Comparison of ENCODE assay signal across 27 cellular contexts in the genomic region with DNA sequence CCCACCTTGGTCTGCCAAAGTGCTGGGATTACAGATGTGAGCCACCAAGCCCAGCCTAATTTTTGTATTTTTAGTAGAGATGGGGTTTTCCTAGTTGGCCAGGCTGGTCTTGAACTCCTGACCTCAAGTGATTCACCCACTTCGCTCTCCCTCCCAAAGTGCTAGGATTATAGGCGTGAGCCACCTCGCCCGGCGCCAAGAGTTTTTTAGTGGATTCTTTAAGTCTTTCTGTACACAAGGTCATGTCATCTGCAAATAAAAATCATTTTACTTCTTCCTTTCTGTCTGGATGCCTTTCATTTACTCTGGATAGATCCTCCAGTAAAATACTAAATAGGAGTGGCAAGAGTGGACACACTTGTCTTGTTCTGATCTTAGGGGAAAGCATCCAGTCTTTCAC.
DNase-seq lines count a peak whose midpoint lies in the region; ATAC-seq and TF ChIP-seq lines count a peak whose summit lies in the region.
"Had no signal": no experiment of that assay in that cellular context is flagged by ENCODE, and none has a peak within 500 bp of the region (broad histone marks: within the 10 kb centered on the region; RNA-seq: fewer than 3 reads in every experiment).

No MANE protein-coding gene starts in this region.

- H3K36me3 ChIP-seq in IMR-90 (ENCODE audit: control insufficient read depth, insufficient read depth, low read length), result peaks cover 39% of the 10 kb centered on the region
- no peaks in the 10 kb centered on the region for H3K36me3 ChIP-seq in mesendoderm (ENCODE audit: control insufficient read depth, insufficient read depth, low read length)
- H3K36me3 ChIP-seq in BE2C, result no peaks in the 10 kb centered on the region

- DNase-seq in EH (ENCODE audit: low read depth), result peak; percentile 48
- DNase-seq in IMR-90, result peak; percentile 27
- DNase-seq in iris pigment epithelial cell (ENCODE audit: low read depth), result peak; percentile 73
- DNase-seq in mesendoderm, result no peak
- DNase-seq in foreskin melanocyte, result no peak
- DNase-seq in BE2C, result no peak
- DNase-seq: activated CD8-positive, alpha-beta T cell treated with anti-CD3 and anti-CD28 coated beads for 36 hours; activated effector memory CD4-positive, alpha-beta T cell treated with Interleukin-2 at 50 U/mL for 16 hours; activated naive CD8-positive, alpha-beta T cell treated with anti-CD3 and anti-CD28 coated beads, Interleukin-2, amount 50 U/mL, for 24 hours; CD4-positive, alpha-beta T cell; H7; heart left ventricle; kidney glomerular epithelial cell; MM.1S; NCI-H1436; NCI-H2081 treated with DMSO at 0.1 percent for 48 hours; NCI-H82; SK-N-SH; stimulated activated CD4-positive, alpha-beta T cell treated with anti-CD3 and anti-CD28 coated beads, Interleukin-4, amount 100 ng/mL, for 4 hours; T-helper 2 cell; upper lobe of right lung had no signal

- TF ChIP-seq CTCF in IMR-90 (conservative IDR thresholded peaks at IDR 0.05; ENCODE audit: low read depth, low read length) (no peak), VCaP (conservative IDR thresholded peaks at IDR 0.05) (no peak), BE2C (IDR thresholded peaks at IDR 0.05; ENCODE audit: low read depth, low read length) (no peak)

- no peak overlapping the region for H4K8ac ChIP-seq in IMR-90 (ENCODE audit: low read depth in 2 of 2, low read length in 2 of 2)
- no peak overlapping the region for H4K8ac ChIP-seq in mesendoderm (ENCODE audit: low read depth, low read length)

- H3K23ac ChIP-seq in IMR-90 (ENCODE audit: low read depth, low read length), result no peak overlapping the region
- no peak overlapping the region for H3K23ac ChIP-seq in mesendoderm (ENCODE audit: low read length)

- no peak overlapping the region for H3K18ac ChIP-seq in IMR-90 (ENCODE audit: low read depth, low read length)
- no peak overlapping the region for H3K18ac ChIP-seq in mesendoderm (ENCODE audit: low read length)

- H3K27ac ChIP-seq in IMR-90 (ENCODE audit: insufficient read depth, low read length), result no peak overlapping the region
- H3K27ac ChIP-seq in VCaP, result peak overlapping the region; percentile 29; the same call in 1 of the 2 replicates
- no peak overlapping the region for H3K27ac ChIP-seq in mesendoderm (ENCODE audit: low read depth, low read length)
- H3K27ac ChIP-seq: heart left ventricle, neural progenitor cell, suprapubic skin, upper lobe of right lung had no signal

- H3K56ac ChIP-seq in IMR-90 (ENCODE audit: extremely low read depth, insufficient read depth, low read length), result no peak overlapping the region
- H3K56ac ChIP-seq in mesendoderm (ENCODE audit: low read length), result no peak overlapping the region

- H2BK15ac ChIP-seq in IMR-90 (ENCODE audit: low read depth, low read length) (no peak overlapping the region), mesendoderm (replicated peaks; ENCODE audit: low read depth) (no peak overlapping the region)

- no peak overlapping the region for H2AFZ ChIP-seq in IMR-90 (replicated peaks; ENCODE audit: low read length, poor library complexity)
- H2AFZ ChIP-seq: neural progenitor cell had no signal

- H3K9ac ChIP-seq in IMR-90 (ENCODE audit: low read depth, low read length) (no peak overlapping the region), mesendoderm (ENCODE audit: low read length) (no peak overlapping the region)
- H3K9ac ChIP-seq: neural progenitor cell, SK-N-SH had no signal

- in situ Hi-C loops in IMR-90 (cut with MboI; ENCODE audit: low sequenced_read_pairs), result no loop called here

- H3K4me2 ChIP-seq in IMR-90 (ENCODE audit: low read depth, low read length), result no peak overlapping the region
- H3K4me2 ChIP-seq in mesendoderm (ENCODE audit: low read length), result no peak overlapping the region
- H3K4me2 ChIP-seq: neural progenitor cell, SK-N-SH had no signal

- no peak for ATAC-seq in IMR-90 (ENCODE audit: low read depth)
- ATAC-seq: activated CD8-positive, alpha-beta T cell treated with anti-CD3 and anti-CD28 coated beads for 36 hours; activated naive CD8-positive, alpha-beta T cell treated with anti-CD3 and anti-CD28 coated beads, Interleukin-2, amount 50 U/mL, for 24 hours; heart left ventricle; sciatic nerve; stimulated activated memory B cell treated with anti-CD40 and anti-IgM and Interleukin-4, amounts not matched to agents 10 μg/mL and 1 μg/mL and 100 μg/mL, for 72 hours; upper lobe of right lung had no signal

- TF ChIP-seq RAD21 in IMR-90 (IDR thresholded peaks at IDR 0.05; ENCODE audit: low read length), result no peak

- no peak overlapping the region for H2AK9ac ChIP-seq in IMR-90 (replicated peaks; ENCODE audit: low read depth, low read length, poor library complexity)

- H2AK5ac ChIP-seq in IMR-90 (ENCODE audit: low read depth, low read length), result no peak overlapping the region
- H2AK5ac ChIP-seq in mesendoderm (ENCODE audit: low read length), result no peak overlapping the region

- H3K4me3 ChIP-seq in IMR-90 (ENCODE audit: insufficient read depth, low read depth, low read length) (no peak overlapping the region), mesendoderm (ENCODE audit: low read length) (no peak overlapping the region), BE2C (ENCODE audit: low read depth, low read length) (no peak overlapping the region)
- H3K4me3 ChIP-seq: heart left ventricle, lung, neural progenitor cell, suprapubic skin, upper lobe of right lung had no signal

- no peak overlapping the region for H3K14ac ChIP-seq in IMR-90 (replicated peaks; ENCODE audit: low read depth, low read length)

- H4K20me1 ChIP-seq in IMR-90 (ENCODE audit: insufficient read depth, low read length), result peaks cover 47% of the 10 kb centered on the region

- intact Hi-C loops in IMR-90 (cut with micrococcal nuclease), result no loop called here

- H2BK120ac ChIP-seq in IMR-90 (ENCODE audit: low read depth, low read length) (no peak overlapping the region), mesendoderm (ENCODE audit: low read depth, low read length) (no peak overlapping the region)

- peaks cover 2% of the 10 kb centered on the region; the same call in 1 of the 2 replicates for H3K4me1 ChIP-seq in IMR-90 (ENCODE audit: control insufficient read depth, insufficient read depth, low read length)
- H3K4me1 ChIP-seq in mesendoderm (ENCODE audit: control insufficient read depth, low read depth, low read length), result no peaks in the 10 kb centered on the region
- no peaks in the 10 kb centered on the region for H3K4me1 ChIP-seq in BE2C
- H3K4me1 ChIP-seq: suprapubic skin, upper lobe of right lung had no signal

- H3K9me3 ChIP-seq in IMR-90 (ENCODE audit: control insufficient read depth, insufficient read depth, low read length) (no peaks in the 10 kb centered on the region), BE2C (no peaks in the 10 kb centered on the region)
- H3K9me3 ChIP-seq: heart left ventricle, SK-N-SH, suprapubic skin, upper lobe of right lung had no signal

- CTCF ChIA-PET in IMR-90 (lab: Yijun Ruan, JAX), result interaction anchor here (1.3 kb wide), 1 partner anchor 15 kb away, joined by 3 read pairs; no protein-coding TSS in a partner anchor

- dilution Hi-C loops in IMR-90 (cut with HindIII; ENCODE audit: low sequenced_read_pairs, unreplicated experiment), result no loop called here

- H3K79me2 ChIP-seq in mesendoderm (ENCODE audit: control insufficient read depth, insufficient read depth, low read length), result peaks cover 5% of the 10 kb centered on the region

- POLR2A ChIA-PET in IMR-90 (lab: Charles Lee; ENCODE audit: unreplicated experiment), result no interaction called here

- TF ChIP-seq POLR2A in IMR-90 (IDR thresholded peaks at IDR 0.05; ENCODE audit: low read depth, low read length), result no peak

- H3K79me1 ChIP-seq in IMR-90 (ENCODE audit: low read depth in 1 of 2, low read length in 2 of 2) (peaks cover 42 to 62% of the 10 kb centered on the region in 2 experiments), mesendoderm (ENCODE audit: low read length) (peaks cover 3% of the 10 kb centered on the region)

- no peak overlapping the region for H2BK20ac ChIP-seq in IMR-90 (ENCODE audit: low read depth, low read length)

- no peak overlapping the region for H2BK5ac ChIP-seq in IMR-90 (ENCODE audit: low read depth, low read length, poor library complexity, severe bottlenecking)
- no peak overlapping the region for H2BK5ac ChIP-seq in mesendoderm (ENCODE audit: low read length)

- H4K91ac ChIP-seq in IMR-90 (ENCODE audit: insufficient read depth, low read depth, low read length), result no peak overlapping the region

- WGBS in IMR-90 (ENCODE audit: extremely low coverage in 2 of 2, insufficient read length in 1 of 2), 2 experiments, result no CpG with 5 or more reads among the region's 5 CpGs
- WGBS in mesendoderm (ENCODE audit: extremely low coverage, insufficient coverage, low lambda C conversion rate), result no CpG with 5 or more reads among the region's 5 CpGs

- no TSS peak for BruUV-seq in IMR-90 (replicated peaks; lab: Mats Ljungman, UMichigan)

- H3K4ac ChIP-seq in IMR-90 (ENCODE audit: low read depth, low read length), result no peak overlapping the region
- no peak overlapping the region for H3K4ac ChIP-seq in mesendoderm (ENCODE audit: low read depth, low read length)

- H3K27me3 ChIP-seq in IMR-90 (ENCODE audit: control insufficient read depth, insufficient read depth, low read length), result no peaks in the 10 kb centered on the region
- H3K27me3 ChIP-seq in mesendoderm (ENCODE audit: insufficient read depth, low read length, poor library complexity), result no peaks in the 10 kb centered on the region
- no peaks in the 10 kb centered on the region for H3K27me3 ChIP-seq in BE2C
- H3K27me3 ChIP-seq: heart left ventricle, neural progenitor cell, suprapubic skin, upper lobe of right lung had no signal

- no peak overlapping the region for H4K5ac ChIP-seq in IMR-90 (ENCODE audit: low read depth, low read length)
- H4K5ac ChIP-seq in mesendoderm (ENCODE audit: low read length), result no peak overlapping the region

- H3K9me1 ChIP-seq in IMR-90 (ENCODE audit: insufficient read depth, low read length), result peaks cover 12% of the 10 kb centered on the region

TF ChIP-seq in IMR-90, 13 proteins besides CTCF, POLR2A, EP300 and RAD21 (continues in another document):
- TF ChIP-seq MXI1 (IDR thresholded peaks at IDR 0.05; ENCODE audit: borderline replicate concordance, low read depth, low read length) (no peak), MAFK (IDR thresholded peaks at IDR 0.05; ENCODE audit: low read depth, low read length) (no peak), SMC3 (IDR thresholded peaks at IDR 0.05; ENCODE audit: low read depth, low read length) (no peak), USF2 (IDR thresholded peaks at IDR 0.05; ENCODE audit: low read depth, low read length) (no peak)

Comparison
In these comparisons a context has a peak if more than half of its experiments do, and no peak if none do; other contexts are left out.
1. DNase-seq: peak in EH (single experiment), IMR-90 (single experiment) and iris pigment epithelial cell (single experiment); none in mesendoderm (single experiment), foreskin melanocyte (single experiment) and BE2C (single experiment).